12 cellular contexts compared by ENCODE assay signal in genomic region chr16:72013888-72014538, GRCh38. TPM values are rescaled to one million over a fixed set of nuclear protein-coding genes. Genes with fewer than 3 reads are reported as not detected.
DNase-seq lines count a peak whose midpoint lies in the region; ATAC-seq and TF ChIP-seq lines count a peak whose summit lies in the region.
"Had no signal": no experiment of that assay in that cellular context is flagged by ENCODE, and none has a peak within 500 bp of the region (broad histone marks: within the 10 kb centered on the region; RNA-seq: fewer than 3 reads in every experiment).

No MANE protein-coding gene starts in this region.

- no peak overlapping the region for H3K4me3 ChIP-seq in A673 (ENCODE audit: low read depth, low read length, poor library complexity, severe bottlenecking)
- H3K4me3 ChIP-seq in muscle layer of duodenum (ENCODE audit: low read depth in 1 of 2, low read length in 2 of 2), result no peak overlapping the region
- no peak overlapping the region for H3K4me3 ChIP-seq in esophagus muscularis mucosa
- H3K4me3 ChIP-seq in tibial artery, result no peak overlapping the region

- H3K36me3 ChIP-seq in A673 (ENCODE audit: insufficient read depth, low read length, poor library complexity, severe bottlenecking) (no peaks in the 10 kb centered on the region), muscle layer of duodenum (ENCODE audit: control insufficient read depth in 1 of 2, insufficient read depth in 2 of 2, low read length in 2 of 2) (peaks cover 15 to 24% of the 10 kb centered on the region in 2 donors), esophagus muscularis mucosa (peaks cover 2 to 58% (median 38%) of the 10 kb centered on the region in 4 donors), tibial artery (peaks cover 5 to 48% (median 22%) of the 10 kb centered on the region in 3 donors)

- intact Hi-C loops in A673 (cut with micrococcal nuclease; ENCODE audit: unreplicated experiment), result no loop called here
- intact Hi-C loops in esophagus muscularis mucosa (cut with DNase I), result loop anchor here (5.0 kb wide), 1 partner anchor 78 kb away; the partner anchor contains the start of genes DHX38 and TXNL4B
- intact Hi-C loops in tibial artery (cut with DNase I; ENCODE audit: low total_unique reads), result loop anchor here (5.0 kb wide), 1 partner anchor 83 kb away; no protein-coding TSS in a partner anchor

- CTCF ChIA-PET in A673 (lab: Charles Lee), result no interaction called here

- BruUV-seq in A673 (replicated peaks; lab: Mats Ljungman, UMichigan), result no TSS peak

- H3K27me3 ChIP-seq in A673 (replicated peaks; ENCODE audit: insufficient read depth, low read depth, low read length, poor library complexity) (no peaks in the 10 kb centered on the region), muscle layer of duodenum (ENCODE audit: low read depth, low read length) (no peaks in the 10 kb centered on the region), esophagus muscularis mucosa (no peaks in the 10 kb centered on the region), tibial artery (no peaks in the 10 kb centered on the region)
- H3K27me3 ChIP-seq: Peyer's patch had no signal

- H3K27ac ChIP-seq in A673 (ENCODE audit: low read depth, low read length, poor library complexity, severe bottlenecking) (peak overlapping the region; percentile 13), muscle layer of duodenum (ENCODE audit: low read length) (peak overlapping the region; percentile 1), esophagus muscularis mucosa (replicated peaks in 1 of 4) (peak overlapping the region in 1 of 4 donors; percentile 43), tibial artery (peak overlapping the region in 1 of 2 donors; percentile 11)
- H3K27ac ChIP-seq: Peyer's patch had no signal

- no peak for TF ChIP-seq CTCF in A673 (conservative IDR thresholded peaks at IDR 0.05; ENCODE audit: low read depth, low read length)
- no peak for TF ChIP-seq CTCF in esophagus muscularis mucosa (IDR thresholded peaks at IDR 0.05)
- TF ChIP-seq CTCF in tibial artery (IDR thresholded peaks at IDR 0.05), result no peak

- no peak for TF ChIP-seq EP300 in esophagus muscularis mucosa (IDR thresholded peaks at IDR 0.05)

- peak; percentile 95 for TF ChIP-seq POLR2A in erythroblast (IDR thresholded peaks at IDR 0.05; ENCODE audit: low read length)
- no peak for TF ChIP-seq POLR2A in esophagus muscularis mucosa (IDR thresholded peaks at IDR 0.05; ENCODE audit: low read depth)

- ATAC-seq in GM18868 (IDR thresholded peaks at IDR 0.05; ENCODE audit: unreplicated experiment), result no peak

- POLR2A ChIA-PET in A673 (lab: Charles Lee; ENCODE audit: low non-redundant PET), result no interaction called here

- WGBS in esophagus muscularis mucosa, result 58% methylated on average over 10 of the region's 13 CpGs

- DNase-seq in A673 (ENCODE audit: low spot score) (peak; percentile 60), NCI-H226 (peak; percentile 89), erythroblast (lab: John Stamatoyannopoulos, UW) (peak; percentile 88 to 94), NCI-H1436 (lab: John Stamatoyannopoulos, UW) (no peak), esophagus muscularis mucosa (ENCODE audit: extremely low spot score) (no peak), tibial artery (no peak)
- DNase-seq: activated CD4-positive, alpha-beta T cell treated with anti-CD3 and anti-CD28 coated beads, Interleukin-2, amount 50 U/mL, for 1 hour; islet precursor cell; NCI-H2029; Peyer's patch had no signal

- H3K9me3 ChIP-seq in A673 (ENCODE audit: low read depth, low read length, poor library complexity, severe bottlenecking) (no peaks in the 10 kb centered on the region), muscle layer of duodenum (ENCODE audit: control insufficient read depth in 1 of 2, low read length in 2 of 2) (no peaks in the 10 kb centered on the region), esophagus muscularis mucosa (no peaks in the 10 kb centered on the region), tibial artery (no peaks in the 10 kb centered on the region)
- H3K9me3 ChIP-seq: Peyer's patch had no signal

- H3K4me1 ChIP-seq in A673 (ENCODE audit: insufficient read depth, low read length, poor library complexity, severe bottlenecking), result peaks cover 14% of the 10 kb centered on the region
- peaks cover 0 to 4% of the 10 kb centered on the region in 2 donors for H3K4me1 ChIP-seq in muscle layer of duodenum (ENCODE audit: control insufficient read depth in 1 of 2, insufficient read depth in 2 of 2, low read length in 2 of 2)
- H3K4me1 ChIP-seq in esophagus muscularis mucosa, result peaks cover 1 to 22% (median 3%) of the 10 kb centered on the region in 4 donors
- H3K4me1 ChIP-seq in tibial artery, result peaks cover 0 to 11% (median 0%) of the 10 kb centered on the region in 4 donors
- H3K4me1 ChIP-seq: Peyer's patch had no signal

RNA-seq across cellular contexts. Expression of gene DHODH, which starts 5.5 kb away (rescaled TPM):
- total RNA-seq in A673 (2021) (12.8 and 14.4 TPM in 2 replicates), esophagus muscularis mucosa (1 to 10 TPM; 3.3 to 6.8 (median 4.7) TPM)

RNA-seq across cellular contexts. Expression of gene PKD1L3, which starts 13.8 kb away (rescaled TPM):
- not detected in 2 replicates for total RNA-seq in A673 (2021)
- total RNA-seq in esophagus muscularis mucosa, result under 1 TPM in 3 of 4 donors, not detected in 1; 0.06 to 0.42 (median 0.17) TPM

RNA-seq across cellular contexts. Expression of gene HP, which starts 40.3 kb away (rescaled TPM):
- total RNA-seq in A673 (2021) (not detected in 2 replicates), esophagus muscularis mucosa (1 to 10 TPM in 3 of 4 donors, not detected in 1; 1.1 to 6.1 (median 1.3) TPM)
- total RNA-seq: Peyer's patch had no signal

RNA-seq across cellular contexts. Expression of gene HPR, which starts 49.0 kb away (rescaled TPM):
- total RNA-seq in A673 (2021), result not detected in 2 replicates
- under 1 TPM in 3 of 4 donors, not detected in 1; 0.57 to 0.71 (median 0.66) TPM for total RNA-seq in esophagus muscularis mucosa
- total RNA-seq: Peyer's patch had no signal

Comparison
In these comparisons a context has a peak if more than half of its experiments do, and no peak if none do; other contexts are left out.
1. DNase-seq: peak in A673 (single experiment), NCI-H226 (single experiment) and erythroblast (2 of 2); none in NCI-H1436 (single experiment), esophagus muscularis mucosa (single experiment) and tibial artery (0 of 2).